ENCODE assay signal across 8 cellular contexts in the genomic region with DNA sequence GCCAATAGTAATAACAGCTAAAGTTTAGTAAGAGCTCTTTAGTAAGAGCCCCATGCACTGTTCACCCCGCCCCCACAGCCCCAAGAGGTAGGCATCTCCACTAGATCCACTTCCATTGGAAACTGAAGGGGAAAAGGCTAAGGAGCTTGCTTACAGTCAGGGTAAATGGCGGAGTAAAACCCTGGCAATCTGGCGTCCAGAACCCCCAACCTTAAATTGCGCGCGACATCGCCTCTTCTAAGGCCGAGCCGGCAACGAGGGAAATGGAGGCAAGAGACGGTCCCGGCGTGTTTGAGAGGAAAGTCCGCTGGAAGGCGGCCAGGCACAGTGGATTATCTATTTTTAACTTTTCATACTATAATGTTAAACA. TPM values are rescaled to one million over a fixed set of nuclear protein-coding genes. Genes with fewer than 3 reads are reported as not detected.
DNase-seq lines count a peak whose midpoint lies in the region; ATAC-seq, FAIRE-seq and TF ChIP-seq lines count a peak whose summit lies in the region.

No MANE protein-coding gene starts in this region.

- peaks cover 2% of the 10 kb centered on the region for H3K36me3 ChIP-seq in H7 (replicated peaks; ENCODE audit: control insufficient read depth, insufficient read depth, low read length)
- peaks cover 18% of the 10 kb centered on the region for H3K36me3 ChIP-seq in WERI-Rb-1
- peaks cover 0 to 10% (median 0%) of the 10 kb centered on the region in 3 donors for H3K36me3 ChIP-seq in pancreas

- H3K4me3 ChIP-seq in H7 (ENCODE audit: insufficient read depth, low read depth, low read length) (peak overlapping the region; percentile 65), WERI-Rb-1 (ENCODE audit: low read depth, low read length) (peak overlapping the region; percentile 88), pancreas (peak overlapping the region; percentile 70 to 83 (median 74))

- H3K27ac ChIP-seq in WERI-Rb-1 (peak overlapping the region; percentile 99), pancreas (peak overlapping the region; percentile 81 to 97 (median 90))

- intact Hi-C loops in pancreas (cut with DNase I): no loop called here

- no peaks in the 10 kb centered on the region for H3K9me3 ChIP-seq in WERI-Rb-1 (ENCODE audit: severe bottlenecking)
- no peaks in the 10 kb centered on the region for H3K9me3 ChIP-seq in pancreas

- FAIRE-seq in frontal cortex (lab: Jason Lieb, UNC) (no peak), pancreas (lab: Jason Lieb, UNC) (no peak)

- peak; percentile 36 for DNase-seq in NCI-H2196 (lab: John Stamatoyannopoulos, UW; ENCODE audit: unreplicated experiment)
- DNase-seq in NCI-H2196 treated with DMSO at 0.1 percent for 48 hours (lab: John Stamatoyannopoulos, UW; ENCODE audit: unreplicated experiment): no peak
- DNase-seq in H7: peak; percentile 19
- peak; percentile 45 to 68 for DNase-seq in Kasumi-1 (lab: John Stamatoyannopoulos, UW)
- DNase-seq in WERI-Rb-1: peak; percentile 42
- peak; percentile 10 to 14 for DNase-seq in frontal cortex (ENCODE audit: low spot score in 2 of 2)
- peak in 2 of 6 donors; percentile 14 to 23 for DNase-seq in pancreas
- DNase-seq in DMS153 treated with DMSO at 0.1 percent for 48 hours (lab: John Stamatoyannopoulos, UW; ENCODE audit: unreplicated experiment): no peak

- H3K27me3 ChIP-seq in H7 (ENCODE audit: control insufficient read depth, insufficient read depth, low read length): no peaks in the 10 kb centered on the region
- no peaks in the 10 kb centered on the region for H3K27me3 ChIP-seq in WERI-Rb-1 (ENCODE audit: insufficient read depth, low read depth, severe bottlenecking)
- no peaks in the 10 kb centered on the region for H3K27me3 ChIP-seq in pancreas

- 0% methylated on average over 15 of the region's 15 CpGs for WGBS in pancreas, 2 donors

- peak in 2 of 4 donors; percentile 3 to 5 for ATAC-seq in pancreas

- TF ChIP-seq CTCF in WERI-Rb-1 (IDR thresholded peaks at IDR 0.05; ENCODE audit: low read depth, low read length) (no peak), pancreas (IDR thresholded peaks at IDR 0.05) (no peak)

- H3K4me1 ChIP-seq in pancreas: peaks cover 3 to 17% (median 10%) of the 10 kb centered on the region in 3 donors

RNA-seq across cellular contexts. Expression of a gene that starts 0.6 kb away (rescaled TPM):
- total RNA-seq in H7 (2014; rRNA removed; shearing (Covaris generic)): 17.3 and 24.5 TPM in 2 replicates
- total RNA-seq in frontal cortex (67.3 TPM), pancreas (10 to 100 TPM in 2 of 6 donors, 1 to 10 TPM in 4; 6.6 to 11.6 (median 8.4) TPM)
- 1 to 10 TPM; 2.7 to 4.3 TPM for polyA plus RNA-seq in pancreas

Comparison
In these comparisons a context has a peak if more than half of its experiments do, and no peak if none do; other contexts are left out.
1. DNase-seq: peak in NCI-H2196 (single experiment), H7 (single experiment), Kasumi-1 (2 of 2), WERI-Rb-1 (single experiment) and frontal cortex (2 of 2); none in NCI-H2196 treated with DMSO at 0.1 percent for 48 hours (single experiment) and DMS153 treated with DMSO at 0.1 percent for 48 hours (single experiment).
2. Peak in every context shown above with its lines, with median percentiles within 50 percentile points of each other: H3K4me3 ChIP-seq.